In the genomic region with DNA sequence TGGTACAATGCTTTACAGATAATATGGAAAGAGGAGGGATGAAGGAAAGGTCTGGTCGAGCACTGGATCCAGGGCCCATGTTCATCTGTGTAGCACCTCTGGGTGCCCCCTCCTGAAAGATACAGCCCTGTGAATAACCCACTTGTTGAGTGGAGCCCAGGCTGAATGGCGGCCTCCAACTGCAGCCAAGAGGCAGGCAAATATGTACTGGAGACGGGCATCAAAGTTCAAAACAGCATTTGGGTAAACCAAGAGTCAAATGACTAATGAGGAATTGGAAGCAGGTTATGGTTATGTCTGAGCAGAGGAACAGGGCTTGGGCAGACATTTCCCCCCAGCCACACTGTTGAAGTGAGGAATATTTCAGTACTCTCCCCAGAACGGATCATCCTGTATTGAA, we compare ENCODE assay signal across 1 cellular context.
TF ChIP-seq lines count a peak whose summit lies in the region.

No MANE protein-coding gene starts in this region.

TF ChIP-seq in GM23338, 12 proteins besides CTCF, POLR2A, EP300 and RAD21 (continued from another document):
- TF ChIP-seq POLR2AphosphoS5 (IDR thresholded peaks at IDR 0.05; ENCODE audit: low read depth) = no peak
- no peak for TF ChIP-seq ZNF331 (CRISPR knock-in tag; IDR thresholded peaks at IDR 0.05; ENCODE audit: low read depth)
- TF ChIP-seq STAT1 (IDR thresholded peaks at IDR 0.05; ENCODE audit: unreplicated experiment) = no peak
- TF ChIP-seq, protein P1, sequence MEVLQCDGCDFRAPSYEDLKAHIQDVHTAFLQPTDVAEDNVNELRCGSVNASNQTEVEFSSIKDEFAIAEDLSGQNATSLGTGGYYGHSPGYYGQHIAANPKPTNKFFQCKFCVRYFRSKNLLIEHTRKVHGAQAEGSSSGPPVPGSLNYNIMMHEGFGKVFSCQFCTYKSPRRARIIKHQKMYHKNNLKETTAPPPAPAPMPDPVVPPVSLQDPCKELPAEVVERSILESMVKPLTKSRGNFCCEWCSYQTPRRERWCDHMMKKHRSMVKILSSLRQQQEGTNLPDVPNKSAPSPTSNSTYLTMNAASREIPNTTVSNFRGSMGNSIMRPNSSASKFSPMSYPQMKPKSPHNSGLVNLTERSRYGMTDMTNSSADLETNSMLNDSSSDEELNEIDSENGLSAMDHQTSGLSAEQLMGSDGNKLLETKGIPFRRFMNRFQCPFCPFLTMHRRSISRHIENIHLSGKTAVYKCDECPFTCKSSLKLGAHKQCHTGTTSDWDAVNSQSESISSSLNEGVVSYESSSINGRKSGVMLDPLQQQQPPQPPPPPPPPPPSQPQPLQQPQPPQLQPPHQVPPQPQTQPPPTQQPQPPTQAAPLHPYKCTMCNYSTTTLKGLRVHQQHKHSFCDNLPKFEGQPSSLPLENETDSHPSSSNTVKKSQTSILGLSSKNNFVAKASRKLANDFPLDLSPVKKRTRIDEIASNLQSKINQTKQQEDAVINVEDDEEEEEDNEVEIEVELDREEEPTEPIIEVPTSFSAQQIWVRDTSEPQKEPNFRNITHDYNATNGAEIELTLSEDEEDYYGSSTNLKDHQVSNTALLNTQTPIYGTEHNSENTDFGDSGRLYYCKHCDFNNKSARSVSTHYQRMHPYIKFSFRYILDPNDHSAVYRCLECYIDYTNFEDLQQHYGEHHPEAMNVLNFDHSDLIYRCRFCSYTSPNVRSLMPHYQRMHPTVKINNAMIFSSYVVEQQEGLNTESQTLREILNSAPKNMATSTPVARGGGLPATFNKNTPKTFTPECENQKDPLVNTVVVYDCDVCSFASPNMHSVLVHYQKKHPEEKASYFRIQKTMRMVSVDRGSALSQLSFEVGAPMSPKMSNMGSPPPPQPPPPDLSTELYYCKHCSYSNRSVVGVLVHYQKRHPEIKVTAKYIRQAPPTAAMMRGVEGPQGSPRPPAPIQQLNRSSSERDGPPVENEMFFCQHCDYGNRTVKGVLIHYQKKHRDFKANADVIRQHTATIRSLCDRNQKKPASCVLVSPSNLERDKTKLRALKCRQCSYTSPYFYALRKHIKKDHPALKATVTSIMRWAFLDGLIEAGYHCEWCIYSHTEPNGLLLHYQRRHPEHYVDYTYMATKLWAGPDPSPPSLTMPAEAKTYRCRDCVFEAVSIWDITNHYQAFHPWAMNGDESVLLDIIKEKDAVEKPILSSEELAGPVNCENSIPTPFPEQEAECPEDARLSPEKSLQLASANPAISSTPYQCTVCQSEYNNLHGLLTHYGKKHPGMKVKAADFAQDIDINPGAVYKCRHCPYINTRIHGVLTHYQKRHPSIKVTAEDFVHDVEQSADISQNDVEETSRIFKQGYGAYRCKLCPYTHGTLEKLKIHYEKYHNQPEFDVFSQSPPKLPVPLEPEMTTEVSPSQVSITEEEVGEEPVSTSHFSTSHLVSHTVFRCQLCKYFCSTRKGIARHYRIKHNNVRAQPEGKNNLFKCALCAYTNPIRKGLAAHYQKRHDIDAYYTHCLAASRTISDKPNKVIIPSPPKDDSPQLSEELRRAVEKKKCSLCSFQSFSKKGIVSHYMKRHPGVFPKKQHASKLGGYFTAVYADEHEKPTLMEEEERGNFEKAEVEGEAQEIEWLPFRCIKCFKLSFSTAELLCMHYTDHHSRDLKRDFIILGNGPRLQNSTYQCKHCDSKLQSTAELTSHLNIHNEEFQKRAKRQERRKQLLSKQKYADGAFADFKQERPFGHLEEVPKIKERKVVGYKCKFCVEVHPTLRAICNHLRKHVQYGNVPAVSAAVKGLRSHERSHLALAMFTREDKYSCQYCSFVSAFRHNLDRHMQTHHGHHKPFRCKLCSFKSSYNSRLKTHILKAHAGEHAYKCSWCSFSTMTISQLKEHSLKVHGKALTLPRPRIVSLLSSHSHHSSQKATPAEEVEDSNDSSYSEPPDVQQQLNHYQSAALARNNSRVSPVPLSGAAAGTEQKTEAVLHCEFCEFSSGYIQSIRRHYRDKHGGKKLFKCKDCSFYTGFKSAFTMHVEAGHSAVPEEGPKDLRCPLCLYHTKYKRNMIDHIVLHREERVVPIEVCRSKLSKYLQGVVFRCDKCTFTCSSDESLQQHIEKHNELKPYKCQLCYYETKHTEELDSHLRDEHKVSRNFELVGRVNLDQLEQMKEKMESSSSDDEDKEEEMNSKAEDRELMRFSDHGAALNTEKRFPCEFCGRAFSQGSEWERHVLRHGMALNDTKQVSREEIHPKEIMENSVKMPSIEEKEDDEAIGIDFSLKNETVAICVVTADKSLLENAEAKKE (CRISPR knock-in tag; IDR thresholded peaks at IDR 0.05) = no peak
